Comparison of ENCODE assay signal across 21 cellular contexts in genomic region chr22:24582111-24582814, GRCh38. TPM values are rescaled to one million over a fixed set of nuclear protein-coding genes. Genes with fewer than 3 reads are reported as not detected.
DNase-seq lines count a peak whose midpoint lies in the region; ATAC-seq and TF ChIP-seq lines count a peak whose summit lies in the region.
"Had no signal": no experiment of that assay in that cellular context is flagged by ENCODE, and none has a peak within 500 bp of the region (broad histone marks: within the 10 kb centered on the region; RNA-seq: fewer than 3 reads in every experiment).

No MANE protein-coding gene starts in this region.

- H2AFZ ChIP-seq in osteoblast (ENCODE audit: low read length), result no peak overlapping the region

- no peak overlapping the region for H3K4me3 Mint-ChIP-seq in stimulated activated naive CD8-positive, alpha-beta T cell treated with anti-CD3 and anti-CD28 coated beads, Interleukin-15, amount 100 ng/mL, for 72 hours
- H3K4me3 Mint-ChIP-seq: CD4-positive, CD25-positive, alpha-beta regulatory T cell; H9 had no signal

- intact Hi-C loops in aorta (cut with DNase I), result no loop called here

- TF ChIP-seq CTCF in osteoblast (IDR thresholded peaks at IDR 0.05; ENCODE audit: extremely low read depth, low read depth, low read length), result no peak
- no peak for TF ChIP-seq CTCF in GM20000 (IDR thresholded peaks at IDR 0.05; ENCODE audit: extremely low read depth, missing control alignments)

- no peaks in the 10 kb centered on the region for H3K9me3 Mint-ChIP-seq in stimulated activated naive CD8-positive, alpha-beta T cell treated with anti-CD3 and anti-CD28 coated beads, Interleukin-15, amount 100 ng/mL, for 72 hours
- H3K9me3 Mint-ChIP-seq: CD4-positive, CD25-positive, alpha-beta regulatory T cell; H9 had no signal

- DNase-seq in stimulated activated naive CD8-positive, alpha-beta T cell treated with anti-CD3 and anti-CD28 coated beads, Interleukin-15, amount 100 ng/mL, for 72 hours, result no peak
- DNase-seq in stimulated activated naive CD8-positive, alpha-beta T cell treated with anti-CD3 and anti-CD28 coated beads, Interleukin-15, Interleukin-2, amounts not matched to agents 100 U/mL and 50 U/mL, for 24 hours, result no peak
- peak; percentile 18 for DNase-seq in cerebellar cortex (ENCODE audit: low spot score)
- DNase-seq in osteoblast (ENCODE audit: insufficient read length, low spot score, missing footprints), result peak; percentile 44
- peak; percentile 73 to 84 for DNase-seq in aorta
- no peak for DNase-seq in NCI-H446 treated with DMSO at 0.1 percent for 48 hours (lab: John Stamatoyannopoulos, UW)
- DNase-seq in GM20000 (ENCODE audit: low spot score), result no peak
- DNase-seq: CD4-positive, CD25-positive, alpha-beta regulatory T cell; DMS79 treated with DMSO at 0.1 percent for 48 hours; H9; Kasumi-1; NCI-H1694; NCI-H2081; NCI-H2171; NCI-H345; NCI-H526; PC-3; RPMI8226; SIG-M5; SK-N-SH had no signal

- peak; percentile 15 for ATAC-seq in stimulated activated naive CD8-positive, alpha-beta T cell treated with anti-CD3 and anti-CD28 coated beads, Interleukin-15, amount 100 ng/mL, for 72 hours
- ATAC-seq in stimulated activated naive CD8-positive, alpha-beta T cell treated with anti-CD3 and anti-CD28 coated beads, Interleukin-15, Interleukin-2, amounts not matched to agents 100 U/mL and 50 U/mL, for 24 hours, result no peak
- ATAC-seq in aorta (ENCODE audit: low FRiP score) (no peak), GM19035 (IDR thresholded peaks at IDR 0.05; ENCODE audit: unreplicated experiment) (no peak)
- ATAC-seq: PC-3 had no signal

- H3K36me3 ChIP-seq in osteoblast (ENCODE audit: insufficient read depth, low read length) (peaks cover 4% of the 10 kb centered on the region), aorta (ENCODE audit: control insufficient read depth in 1 of 2, insufficient read depth in 2 of 2, low read length in 1 of 2) (no peaks in the 10 kb centered on the region)

- peaks cover 15% of the 10 kb centered on the region for H3K4me1 ChIP-seq in osteoblast (ENCODE audit: insufficient read depth, low read length)
- H3K4me1 ChIP-seq in aorta (ENCODE audit: control insufficient read depth in 1 of 2, insufficient read depth in 2 of 2, low read length in 2 of 2), result no peaks in the 10 kb centered on the region

- H3K27ac ChIP-seq in osteoblast (ENCODE audit: low read depth, low read length) (no peak overlapping the region), aorta (ENCODE audit: low read depth in 1 of 2, low read length in 2 of 2) (no peak overlapping the region)

- no peaks in the 10 kb centered on the region for H3K79me2 ChIP-seq in osteoblast (ENCODE audit: insufficient read depth, low read length)

- H3K9me3 ChIP-seq in osteoblast (ENCODE audit: low read depth, low read length) (no peaks in the 10 kb centered on the region), aorta (ENCODE audit: control insufficient read depth, low read length) (no peaks in the 10 kb centered on the region)
- H3K9me3 ChIP-seq: SK-N-SH had no signal

- H3K4me2 ChIP-seq in osteoblast (ENCODE audit: insufficient read depth, low read length), result no peak overlapping the region
- H3K4me2 ChIP-seq: SK-N-SH had no signal

- H4K20me1 ChIP-seq in osteoblast (ENCODE audit: insufficient read depth, low read length), result no peaks in the 10 kb centered on the region

- H3K27me3 Mint-ChIP-seq in stimulated activated naive CD8-positive, alpha-beta T cell treated with anti-CD3 and anti-CD28 coated beads, Interleukin-15, amount 100 ng/mL, for 72 hours, result no peaks in the 10 kb centered on the region
- H3K27me3 Mint-ChIP-seq: CD4-positive, CD25-positive, alpha-beta regulatory T cell had no signal

- WGBS in aorta, 2 donors, result 56 to 57% methylated on average over 11 of the region's 11 CpGs

- peak overlapping the region in 1 of 2 donors; percentile 37 for H3K27ac Mint-ChIP-seq in stimulated activated naive CD8-positive, alpha-beta T cell treated with anti-CD3 and anti-CD28 coated beads, Interleukin-15, amount 100 ng/mL, for 72 hours
- H3K27ac Mint-ChIP-seq: CD4-positive, CD25-positive, alpha-beta regulatory T cell had no signal

- H3K27me3 ChIP-seq in osteoblast (ENCODE audit: insufficient read depth, low read length) (no peaks in the 10 kb centered on the region), aorta (ENCODE audit: control insufficient read depth in 1 of 2, insufficient read depth in 2 of 2, low read length in 1 of 2) (no peaks in the 10 kb centered on the region)

- no peaks in the 10 kb centered on the region for H3K4me1 Mint-ChIP-seq in stimulated activated naive CD8-positive, alpha-beta T cell treated with anti-CD3 and anti-CD28 coated beads, Interleukin-15, amount 100 ng/mL, for 72 hours
- H3K4me1 Mint-ChIP-seq: CD4-positive, CD25-positive, alpha-beta regulatory T cell had no signal

- H3K4me3 ChIP-seq in osteoblast (ENCODE audit: insufficient read depth, low read length), result no peak overlapping the region
- H3K4me3 ChIP-seq in aorta (ENCODE audit: low read length in 2 of 2), result no peak overlapping the region

RNA-seq across cellular contexts. Expression of gene LRRC75B, which starts 10.6 kb away (rescaled TPM):
- 5.1 and 8.5 TPM in 2 replicates for total RNA-seq in osteoblast
- total RNA-seq in aorta, result 10 to 100 TPM in 1 of 2 donors, 1 to 10 TPM in 1; 4.6 to 15.0 TPM
- 10 to 100 TPM in 1 of 2 donors, 1 to 10 TPM in 1; 6.1 to 47.7 TPM for polyA plus RNA-seq in aorta
- total RNA-seq: CD4-positive, CD25-positive, alpha-beta regulatory T cell had no signal

RNA-seq across cellular contexts. Expression of gene GGT1, which starts 20.7 kb away (rescaled TPM):
- 0.36 and 0.59 TPM in 2 replicates for total RNA-seq in osteoblast
- 10 to 100 TPM in 1 of 2 donors, 1 to 10 TPM in 1; 4.0 to 14.2 TPM for total RNA-seq in aorta
- 10 to 100 TPM; 14.3 to 24.1 TPM for polyA plus RNA-seq in aorta

RNA-seq across cellular contexts. Expression of gene SNRPD3, which starts 26.5 kb away (rescaled TPM):
- 51.9 and 57.5 TPM in 2 replicates for total RNA-seq in osteoblast
- 10 to 100 TPM; 43.4 to 44.8 TPM for total RNA-seq in aorta
- 10 to 100 TPM; 75.2 to 91.4 TPM for polyA plus RNA-seq in aorta

RNA-seq across cellular contexts. Expression of gene GUCD1, which starts 27.3 kb away (rescaled TPM):
- total RNA-seq in osteoblast (146 and 155 TPM in 2 replicates), aorta (10 to 100 TPM; 60.7 to 67.0 TPM)
- 10 to 100 TPM; 42.2 to 71.6 TPM for polyA plus RNA-seq in aorta

Comparison
In these comparisons a context has a peak if more than half of its experiments do, and no peak if none do; other contexts are left out.
1. DNase-seq: peak in cerebellar cortex (single experiment), osteoblast (single experiment) and aorta (2 of 2); none in stimulated activated naive CD8-positive, alpha-beta T cell treated with anti-CD3 and anti-CD28 coated beads, Interleukin-15, amount 100 ng/mL, for 72 hours (0 of 2), stimulated activated naive CD8-positive, alpha-beta T cell treated with anti-CD3 and anti-CD28 coated beads, Interleukin-15, Interleukin-2, amounts not matched to agents 100 U/mL and 50 U/mL, for 24 hours (single experiment), NCI-H446 treated with DMSO at 0.1 percent for 48 hours (single experiment) and GM20000 (single experiment).